Comparison of ENCODE assay signal across 13 cellular contexts in genomic region chr6:158043586-158044524, GRCh38.
DNase-seq lines count a peak whose midpoint lies in the region; ATAC-seq and TF ChIP-seq lines count a peak whose summit lies in the region.
"Had no signal": no experiment of that assay in that cellular context is flagged by ENCODE, and none has a peak within 500 bp of the region (broad histone marks: within the 10 kb centered on the region; RNA-seq: fewer than 3 reads in every experiment).

No MANE protein-coding gene starts in this region.

- no peak overlapping the region for H2AFZ ChIP-seq in IMR-90 (replicated peaks; ENCODE audit: low read length, poor library complexity)

- H2BK120ac ChIP-seq in IMR-90 (ENCODE audit: low read depth, low read length) = peak overlapping the region; percentile 98

- peak overlapping the region; percentile 99 for H4K91ac ChIP-seq in IMR-90 (ENCODE audit: insufficient read depth, low read depth, low read length)

- H3K9me3 Mint-ChIP-seq in dendritic cell treated with granulocyte-macrophage colony-stimulating factor and Interleukin-4, amounts not matched to agents 40 ng/mL and 50 ng/mL, for 4 days = no peaks in the 10 kb centered on the region
- H3K9me3 Mint-ChIP-seq in mesothelial cell of epicardium = no peaks in the 10 kb centered on the region
- H3K9me3 Mint-ChIP-seq: activated CD4-positive, alpha-beta memory T cell treated with anti-CD3 and anti-CD28 coated beads, Interleukin-2, amount 10 ng/mL, durations not matched to agents 7 days and 5 days; activated naive CD4-positive, alpha-beta T cell treated with anti-CD3 and anti-CD28 coated beads, Interleukin-2, amount 50 U/mL, for 72 hours; T-cell had no signal

- H3K9ac ChIP-seq in IMR-90 (ENCODE audit: low read depth, low read length) = no peak overlapping the region

- peak overlapping the region; percentile 17 for H2BK5ac ChIP-seq in IMR-90 (ENCODE audit: low read depth, low read length, poor library complexity, severe bottlenecking)

- TF ChIP-seq CTCF in IMR-90 (conservative IDR thresholded peaks at IDR 0.05; ENCODE audit: low read depth, low read length) (no peak), mesothelial cell of epicardium (IDR thresholded peaks at IDR 0.05; ENCODE audit: unreplicated experiment) (no peak), testis (IDR thresholded peaks at IDR 0.05) (no peak)

- H3K56ac ChIP-seq in IMR-90 (ENCODE audit: extremely low read depth, insufficient read depth, low read length) = no peak overlapping the region

- no peaks in the 10 kb centered on the region for H4K20me1 ChIP-seq in IMR-90 (ENCODE audit: insufficient read depth, low read length)

- no TSS peak for BruUV-seq in IMR-90 (replicated peaks; lab: Mats Ljungman, UMichigan)

- peak overlapping the region; percentile 63 for H3K23ac ChIP-seq in IMR-90 (ENCODE audit: low read depth, low read length)

- peaks cover 43 to 90% of the 10 kb centered on the region in 2 experiments for H3K79me1 ChIP-seq in IMR-90 (ENCODE audit: low read depth in 1 of 2, low read length in 2 of 2)

- H3K27ac ChIP-seq in IMR-90 (ENCODE audit: insufficient read depth, low read length) (peak overlapping the region; percentile 97), testis (peak overlapping the region; percentile 63 to 76)

- H2AK9ac ChIP-seq in IMR-90 (replicated peaks; ENCODE audit: low read depth, low read length, poor library complexity) = peak overlapping the region; percentile 59

- peak overlapping the region; percentile 99 for H2AK5ac ChIP-seq in IMR-90 (ENCODE audit: low read depth, low read length)

- DNase-seq in IMR-90 = no peak
- DNase-seq in mesothelial cell of epicardium (ENCODE audit: low spot score in 2 of 2, unreplicated experiment in 2 of 2) = no peak
- DNase-seq in testis = no peak
- DNase-seq in HEK293T (ENCODE audit: extremely low spot score) = no peak
- DNase-seq: activated CD4-positive, alpha-beta memory T cell treated with anti-CD3 and anti-CD28 coated beads, Interleukin-2, amount 10 ng/mL, durations not matched to agents 7 days and 5 days; NCI-H1436; stimulated activated CD4-positive, alpha-beta T cell treated with anti-CD3 and anti-CD28 coated beads, Interleukin-4, amount 100 ng/mL, for 24 hours; T-cell had no signal

- POLR2A ChIA-PET in IMR-90 (lab: Charles Lee; ENCODE audit: unreplicated experiment) = no interaction called here
- POLR2A ChIA-PET in HEK293T (lab: Yijun Ruan, JAX) = no interaction called here

- in situ Hi-C loops in IMR-90 (cut with MboI; ENCODE audit: low sequenced_read_pairs) = no loop called here

- ATAC-seq in IMR-90 (ENCODE audit: low read depth) = no peak
- no peak for ATAC-seq in HG02798 (IDR thresholded peaks at IDR 0.05; ENCODE audit: poor library complexity, unreplicated experiment)
- ATAC-seq in GM21367 (IDR thresholded peaks at IDR 0.05; ENCODE audit: unreplicated experiment) = no peak
- ATAC-seq: activated naive CD4-positive, alpha-beta T cell treated with anti-CD3 and anti-CD28 coated beads, Interleukin-2, amount 50 U/mL, for 72 hours; T-cell had no signal

- H3K9me3 ChIP-seq in IMR-90 (ENCODE audit: control insufficient read depth, insufficient read depth, low read length) = no peaks in the 10 kb centered on the region
- no peaks in the 10 kb centered on the region for H3K9me3 ChIP-seq in testis
- H3K9me3 ChIP-seq: tibial nerve had no signal

- H3K27me3 ChIP-seq in IMR-90 (ENCODE audit: control insufficient read depth, insufficient read depth, low read length) (no peaks in the 10 kb centered on the region), testis (no peaks in the 10 kb centered on the region)
- H3K27me3 ChIP-seq: tibial nerve had no signal

- H3K27ac Mint-ChIP-seq in dendritic cell treated with granulocyte-macrophage colony-stimulating factor and Interleukin-4, amounts not matched to agents 40 ng/mL and 50 ng/mL, for 4 days = peak overlapping the region; percentile 31
- H3K27ac Mint-ChIP-seq in mesothelial cell of epicardium = peak overlapping the region; percentile 88
- H3K27ac Mint-ChIP-seq: activated CD4-positive, alpha-beta memory T cell treated with anti-CD3 and anti-CD28 coated beads, Interleukin-2, amount 10 ng/mL, durations not matched to agents 7 days and 5 days; activated naive CD4-positive, alpha-beta T cell treated with anti-CD3 and anti-CD28 coated beads, Interleukin-2, amount 50 U/mL, for 72 hours; T-cell had no signal

- H4K5ac ChIP-seq in IMR-90 (ENCODE audit: low read depth, low read length) = peak overlapping the region; percentile 28

- peak overlapping the region; percentile 89 for H3K14ac ChIP-seq in IMR-90 (replicated peaks; ENCODE audit: low read depth, low read length)

- H3K36me3 Mint-ChIP-seq in dendritic cell treated with granulocyte-macrophage colony-stimulating factor and Interleukin-4, amounts not matched to agents 40 ng/mL and 50 ng/mL, for 4 days (ENCODE audit: low read depth) = peaks cover 26% of the 10 kb centered on the region
- H3K36me3 Mint-ChIP-seq in mesothelial cell of epicardium = peaks cover 22% of the 10 kb centered on the region

- dilution Hi-C loops in IMR-90 (cut with HindIII; ENCODE audit: low sequenced_read_pairs, unreplicated experiment) = no loop called here

- H3K4me3 ChIP-seq in IMR-90 (ENCODE audit: insufficient read depth, low read depth, low read length) = no peak overlapping the region
- no peak overlapping the region for H3K4me3 ChIP-seq in testis
- H3K4me3 ChIP-seq: tibial nerve had no signal

- H3K4me1 Mint-ChIP-seq in dendritic cell treated with granulocyte-macrophage colony-stimulating factor and Interleukin-4, amounts not matched to agents 40 ng/mL and 50 ng/mL, for 4 days (ENCODE audit: low read depth) = peaks cover 52% of the 10 kb centered on the region
- H3K4me1 Mint-ChIP-seq in mesothelial cell of epicardium = peaks cover 64% of the 10 kb centered on the region

- TF ChIP-seq RAD21 in IMR-90 (IDR thresholded peaks at IDR 0.05; ENCODE audit: low read length) = no peak

- peak overlapping the region; percentile 20; the same call in 1 of the 2 replicates for H3K18ac ChIP-seq in IMR-90 (ENCODE audit: low read depth, low read length)

- 91% methylated on average over 15 of the region's 31 CpGs; no CpG with 5 or more reads in 1 of the 2 experiments for WGBS in IMR-90 (ENCODE audit: extremely low coverage in 2 of 2, insufficient read length in 1 of 2), 2 experiments
- WGBS in testis, 2 donors = 79 to 84% methylated on average over 23 to 31 of the region's 31 CpGs

- CTCF ChIA-PET in IMR-90 (lab: Yijun Ruan, JAX) (no interaction called here), HEK293T (lab: Yijun Ruan, JAX) (interaction anchor here (0.6 kb wide), 1 partner anchor 32 kb away, joined by 3 read pairs; no protein-coding TSS in a partner anchor)

- H3K9me1 ChIP-seq in IMR-90 (ENCODE audit: insufficient read depth, low read length) = peaks cover 67% of the 10 kb centered on the region

- intact Hi-C loops in IMR-90 (cut with micrococcal nuclease) = loop anchor here (5.0 kb wide), 1 partner anchor 62 kb away; the partner anchor contains the start of gene SYNJ2
- intact Hi-C loops in dendritic cell treated with granulocyte-macrophage colony-stimulating factor and Interleukin-4, amounts not matched to agents 40 ng/mL and 50 ng/mL, for 4 days (cut with micrococcal nuclease) = loop anchor here (5.0 kb wide), 1 partner anchor 37 kb away; no protein-coding TSS in a partner anchor
- intact Hi-C loops in testis (cut with DNase I; ENCODE audit: low total_unique reads) = no loop called here

- TF ChIP-seq POLR2A in IMR-90 (IDR thresholded peaks at IDR 0.05; ENCODE audit: low read depth, low read length) (no peak), testis (IDR thresholded peaks at IDR 0.05) (no peak)

- peak overlapping the region; percentile 99 for H3K4ac ChIP-seq in IMR-90 (ENCODE audit: low read depth, low read length)

- H2BK20ac ChIP-seq in IMR-90 (ENCODE audit: low read depth, low read length) = peak overlapping the region; percentile 74

- H3K27me3 Mint-ChIP-seq in dendritic cell treated with granulocyte-macrophage colony-stimulating factor and Interleukin-4, amounts not matched to agents 40 ng/mL and 50 ng/mL, for 4 days = peaks cover 23% of the 10 kb centered on the region
- no peaks in the 10 kb centered on the region for H3K27me3 Mint-ChIP-seq in mesothelial cell of epicardium (ENCODE audit: low read depth)
- H3K27me3 Mint-ChIP-seq: activated CD4-positive, alpha-beta memory T cell treated with anti-CD3 and anti-CD28 coated beads, Interleukin-2, amount 10 ng/mL, durations not matched to agents 7 days and 5 days; T-cell had no signal

- H3K4me1 ChIP-seq in IMR-90 (ENCODE audit: control insufficient read depth, insufficient read depth, low read length) = peaks cover 40% of the 10 kb centered on the region
- peaks cover 44% of the 10 kb centered on the region for H3K4me1 ChIP-seq in testis

- peak overlapping the region; percentile 66; the same call in 2 of the 3 replicates for H2BK15ac ChIP-seq in IMR-90 (ENCODE audit: low read depth, low read length)

- no peak overlapping the region for H3K4me2 ChIP-seq in IMR-90 (ENCODE audit: low read depth, low read length)

- no peak overlapping the region for H3K4me3 Mint-ChIP-seq in dendritic cell treated with granulocyte-macrophage colony-stimulating factor and Interleukin-4, amounts not matched to agents 40 ng/mL and 50 ng/mL, for 4 days
- H3K4me3 Mint-ChIP-seq in mesothelial cell of epicardium = no peak overlapping the region
- H3K4me3 Mint-ChIP-seq: activated CD4-positive, alpha-beta memory T cell treated with anti-CD3 and anti-CD28 coated beads, Interleukin-2, amount 10 ng/mL, durations not matched to agents 7 days and 5 days; T-cell had no signal

- H3K36me3 ChIP-seq in IMR-90 (ENCODE audit: control insufficient read depth, insufficient read depth, low read length) (peaks cover 29% of the 10 kb centered on the region), testis (ENCODE audit: low read depth, missing control alignments) (no peaks in the 10 kb centered on the region)

- H4K8ac ChIP-seq in IMR-90 (ENCODE audit: low read depth in 2 of 2, low read length in 2 of 2) = peak overlapping the region; percentile 21 to 77; a peak in 3 of 4 replicates

TF ChIP-seq in IMR-90, 13 proteins besides CTCF, POLR2A, EP300 and RAD21 (continues in another document):
- peak; percentile 42; the same call in 1 of the 2 replicates for TF ChIP-seq MAFK (IDR thresholded peaks at IDR 0.05; ENCODE audit: low read depth, low read length)

TF ChIP-seq in HEK293T, 16 proteins besides CTCF, POLR2A, EP300 and RAD21 (continues in another document):
- TF ChIP-seq CTBP1 (IDR thresholded peaks at IDR 0.05; ENCODE audit: borderline replicate concordance) (no peak), ELF4 (IDR thresholded peaks at IDR 0.05) (no peak), FOXM1 (IDR thresholded peaks at IDR 0.05; ENCODE audit: borderline replicate concordance) (no peak), BHLHE40 (IDR thresholded peaks at IDR 0.05; ENCODE audit: borderline replicate concordance) (no peak), FOXA1 (IDR thresholded peaks at IDR 0.05) (no peak), ZNF384 (IDR thresholded peaks at IDR 0.05) (no peak), SP1 (IDR thresholded peaks at IDR 0.05) (no peak), NFRKB (IDR thresholded peaks at IDR 0.05) (no peak)
